1 cellular context compared by ENCODE assay signal in the genomic region with DNA sequence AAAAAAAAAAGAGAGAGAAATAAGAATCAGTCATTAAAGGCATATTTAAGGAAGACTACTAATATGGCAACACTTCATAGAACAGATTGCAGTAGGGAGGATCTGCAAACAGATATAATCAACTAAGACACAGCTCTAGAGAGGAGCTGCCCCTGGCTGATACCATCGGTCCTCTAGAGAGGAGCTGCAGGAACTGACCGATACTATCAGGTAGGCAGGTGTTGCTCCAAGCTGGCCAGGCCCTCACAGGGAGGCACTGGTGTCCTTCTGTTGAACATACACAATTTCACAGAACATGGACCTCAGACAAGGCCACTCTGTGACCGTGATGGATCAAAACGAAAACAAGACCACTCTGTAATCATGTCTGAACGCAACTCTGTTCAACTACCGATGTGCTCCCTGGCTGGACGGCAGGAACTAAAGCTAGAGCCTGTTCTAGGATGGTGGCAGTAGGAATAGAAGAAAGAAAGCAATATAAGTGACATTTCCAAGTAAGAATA.
TF ChIP-seq lines count a peak whose summit lies in the region.

No MANE protein-coding gene starts in this region.

TF ChIP-seq in GM23338, 12 proteins besides CTCF, POLR2A, EP300 and RAD21 (continued from another document):
- TF ChIP-seq, protein P1, sequence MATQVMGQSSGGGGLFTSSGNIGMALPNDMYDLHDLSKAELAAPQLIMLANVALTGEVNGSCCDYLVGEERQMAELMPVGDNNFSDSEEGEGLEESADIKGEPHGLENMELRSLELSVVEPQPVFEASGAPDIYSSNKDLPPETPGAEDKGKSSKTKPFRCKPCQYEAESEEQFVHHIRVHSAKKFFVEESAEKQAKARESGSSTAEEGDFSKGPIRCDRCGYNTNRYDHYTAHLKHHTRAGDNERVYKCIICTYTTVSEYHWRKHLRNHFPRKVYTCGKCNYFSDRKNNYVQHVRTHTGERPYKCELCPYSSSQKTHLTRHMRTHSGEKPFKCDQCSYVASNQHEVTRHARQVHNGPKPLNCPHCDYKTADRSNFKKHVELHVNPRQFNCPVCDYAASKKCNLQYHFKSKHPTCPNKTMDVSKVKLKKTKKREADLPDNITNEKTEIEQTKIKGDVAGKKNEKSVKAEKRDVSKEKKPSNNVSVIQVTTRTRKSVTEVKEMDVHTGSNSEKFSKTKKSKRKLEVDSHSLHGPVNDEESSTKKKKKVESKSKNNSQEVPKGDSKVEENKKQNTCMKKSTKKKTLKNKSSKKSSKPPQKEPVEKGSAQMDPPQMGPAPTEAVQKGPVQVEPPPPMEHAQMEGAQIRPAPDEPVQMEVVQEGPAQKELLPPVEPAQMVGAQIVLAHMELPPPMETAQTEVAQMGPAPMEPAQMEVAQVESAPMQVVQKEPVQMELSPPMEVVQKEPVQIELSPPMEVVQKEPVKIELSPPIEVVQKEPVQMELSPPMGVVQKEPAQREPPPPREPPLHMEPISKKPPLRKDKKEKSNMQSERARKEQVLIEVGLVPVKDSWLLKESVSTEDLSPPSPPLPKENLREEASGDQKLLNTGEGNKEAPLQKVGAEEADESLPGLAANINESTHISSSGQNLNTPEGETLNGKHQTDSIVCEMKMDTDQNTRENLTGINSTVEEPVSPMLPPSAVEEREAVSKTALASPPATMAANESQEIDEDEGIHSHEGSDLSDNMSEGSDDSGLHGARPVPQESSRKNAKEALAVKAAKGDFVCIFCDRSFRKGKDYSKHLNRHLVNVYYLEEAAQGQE (IDR thresholded peaks at IDR 0.05; ENCODE audit: unreplicated experiment), result no peak
